In genomic region chr7:112430649-112431048, GRCh38 we compare ENCODE assay signal across 35 cellular contexts.
"Had no signal": no experiment of that assay in that cellular context is flagged by ENCODE, and none has a peak within 500 bp of the region (broad histone marks: within the 10 kb centered on the region; RNA-seq: fewer than 3 reads in every experiment).

No MANE protein-coding gene starts in this region.

- H3K4me3 ChIP-seq: adrenal gland, body of pancreas, breast epithelium had no signal

- H3K9me3 Mint-ChIP-seq: activated B cell treated with CpG ODN at 0.5 μM for 24 hours; activated CD4-positive, alpha-beta memory T cell treated with anti-CD3 and anti-CD28 coated beads for 36 hours; activated CD4-positive, alpha-beta T cell treated with anti-CD3 and anti-CD28 coated beads, Interleukin-2, amount 10 ng/mL, durations not matched to agents 24 days and 14 days; activated CD8-positive, alpha-beta T cell treated with anti-CD3 and anti-CD28 coated beads for 36 hours; activated naive CD4-positive, alpha-beta T cell treated with anti-CD3 and anti-CD28 coated beads for 36 hours; activated naive CD4-positive, alpha-beta T cell treated with anti-CD3 and anti-CD28 coated beads, Interleukin-2, amount 50 U/mL, for 72 hours; activated naive CD8-positive, alpha-beta T cell treated with anti-CD3 and anti-CD28 coated beads for 36 hours; activated T-cell treated with anti-CD3 and anti-CD28 coated beads, Interleukin-2, amount 50 U/mL, for 4 hours; activated T-cell treated with anti-CD3 and anti-CD28 coated beads, Interleukin-2, amount 50 U/mL, for 72 hours; activated T-helper 1 cell treated with anti-CD3 and anti-CD28 coated beads, Interleukin-12 subunit alpha, Interleukin-12 subunit beta, Interleukin-2, Interleukin-4 antibody, amounts not matched to agents 30 ng/mL and 10 ng/mL and 1 ng/mL, durations not matched to agents 14 hours and 24 hours and 36 hours; activated T-helper 17 cell treated with anti-CD3 and anti-CD28 coated beads, Interleukin-2, amount 50 U/mL, for 72 hours; T-helper 1 cell treated with Interleukin-12 subunit alpha and Interleukin-12 subunit beta and Interleukin-4 antibody, amounts not matched to agents 30 μg/mL and 1 μg/mL, for 36 hours; T-helper 2 cell treated with Interferon-gamma antibody and Interleukin-4, amounts not matched to agents 5 μg/mL and 100 μg/mL, for 36 hours had no signal

- H3K4me3 Mint-ChIP-seq: activated B cell treated with CpG ODN at 0.5 μM for 24 hours; activated CD4-positive, alpha-beta memory T cell treated with anti-CD3 and anti-CD28 coated beads for 36 hours; activated CD4-positive, alpha-beta T cell treated with anti-CD3 and anti-CD28 coated beads, Interleukin-2, amount 10 ng/mL, durations not matched to agents 24 days and 14 days; activated CD8-positive, alpha-beta T cell treated with anti-CD3 and anti-CD28 coated beads for 36 hours; activated naive CD4-positive, alpha-beta T cell treated with anti-CD3 and anti-CD28 coated beads for 36 hours; activated naive CD8-positive, alpha-beta T cell treated with anti-CD3 and anti-CD28 coated beads for 36 hours; activated T-cell treated with anti-CD3 and anti-CD28 coated beads, Interleukin-2, amount 50 U/mL, for 4 hours; activated T-cell treated with anti-CD3 and anti-CD28 coated beads, Interleukin-2, amount 50 U/mL, for 72 hours; activated T-helper 1 cell treated with anti-CD3 and anti-CD28 coated beads, Interleukin-12 subunit alpha, Interleukin-12 subunit beta, Interleukin-2, Interleukin-4 antibody, amounts not matched to agents 30 ng/mL and 10 ng/mL and 1 ng/mL, durations not matched to agents 14 hours and 24 hours and 36 hours; activated T-helper 17 cell treated with anti-CD3 and anti-CD28 coated beads, Interleukin-2, amount 50 U/mL, for 72 hours; T-helper 1 cell treated with Interleukin-12 subunit alpha and Interleukin-12 subunit beta and Interleukin-4 antibody, amounts not matched to agents 30 μg/mL and 1 μg/mL, for 36 hours; T-helper 2 cell treated with Interferon-gamma antibody and Interleukin-4, amounts not matched to agents 5 μg/mL and 100 μg/mL, for 36 hours had no signal

- H3K27ac Mint-ChIP-seq: activated B cell treated with CpG ODN at 0.5 μM for 24 hours; activated CD4-positive, alpha-beta memory T cell treated with anti-CD3 and anti-CD28 coated beads for 36 hours; activated CD4-positive, alpha-beta T cell treated with anti-CD3 and anti-CD28 coated beads, Interleukin-2, amount 10 ng/mL, durations not matched to agents 24 days and 14 days; activated CD8-positive, alpha-beta T cell treated with anti-CD3 and anti-CD28 coated beads for 36 hours; activated naive CD4-positive, alpha-beta T cell treated with anti-CD3 and anti-CD28 coated beads for 36 hours; activated naive CD4-positive, alpha-beta T cell treated with anti-CD3 and anti-CD28 coated beads, Interleukin-2, amount 50 U/mL, for 72 hours; activated naive CD8-positive, alpha-beta T cell treated with anti-CD3 and anti-CD28 coated beads for 36 hours; activated T-cell treated with anti-CD3 and anti-CD28 coated beads, Interleukin-2, amount 50 U/mL, for 72 hours; activated T-helper 1 cell treated with anti-CD3 and anti-CD28 coated beads, Interleukin-12 subunit alpha, Interleukin-12 subunit beta, Interleukin-2, Interleukin-4 antibody, amounts not matched to agents 30 ng/mL and 10 ng/mL and 1 ng/mL, durations not matched to agents 14 hours and 24 hours and 36 hours; activated T-helper 17 cell treated with anti-CD3 and anti-CD28 coated beads, Interleukin-2, amount 50 U/mL, for 72 hours; T-helper 1 cell treated with Interleukin-12 subunit alpha and Interleukin-12 subunit beta and Interleukin-4 antibody, amounts not matched to agents 30 μg/mL and 1 μg/mL, for 36 hours; T-helper 2 cell treated with Interferon-gamma antibody and Interleukin-4, amounts not matched to agents 5 μg/mL and 100 μg/mL, for 36 hours had no signal

- DNase-seq: activated B cell treated with CpG ODN at 0.5 μM for 24 hours; activated CD4-positive, alpha-beta memory T cell treated with anti-CD3 and anti-CD28 coated beads for 36 hours; activated CD4-positive, alpha-beta T cell treated with anti-CD3 and anti-CD28 coated beads for 4 hours; activated CD4-positive, alpha-beta T cell treated with anti-CD3 and anti-CD28 coated beads, Interleukin-2, amount 10 ng/mL, durations not matched to agents 24 days and 14 days; activated CD4-positive, alpha-beta T cell treated with anti-CD3 and anti-CD28 coated beads, Interleukin-2, amount 50 U/mL, for 1 hour; activated CD4-positive, alpha-beta T cell treated with anti-CD3 and anti-CD28 coated beads, Interleukin-2, amount 50 U/mL, for 4 hours; activated CD4-positive, CD25-positive, alpha-beta regulatory T cell treated with anti-CD3 and anti-CD28 coated beads, Interleukin-2, amount 50 U/mL, for 72 hours; activated CD8-positive, alpha-beta memory T cell treated with anti-CD3 and anti-CD28 coated beads, Interleukin-2, amount 50 U/mL, for 4 hours; activated CD8-positive, alpha-beta T cell treated with anti-CD3 and anti-CD28 coated beads for 36 hours; activated effector memory CD4-positive, alpha-beta T cell treated with anti-CD3 and anti-CD28 coated beads, Interleukin-2, amount 50 U/mL, for 16 hours; activated gamma-delta T cell treated with Interleukin-2 at 50 U/mL for 16 hours; activated naive CD4-positive, alpha-beta T cell; activated naive CD4-positive, alpha-beta T cell treated with anti-CD3 and anti-CD28 coated beads for 36 hours; activated naive CD4-positive, alpha-beta T cell treated with anti-CD3 and anti-CD28 coated beads, Interleukin-2, amount 50 U/mL, for 16 hours; activated naive CD8-positive, alpha-beta T cell treated with anti-CD3 and anti-CD28 coated beads for 36 hours; activated T-cell treated with anti-CD3 and anti-CD28 coated beads for 4 hours; activated T-cell treated with anti-CD3 and anti-CD28 coated beads, Interleukin-2, amount 50 U/mL, for 1 hour; activated T-cell treated with anti-CD3 and anti-CD28 coated beads, Interleukin-2, amount 50 U/mL, for 4 hours; activated T-cell treated with anti-CD3 and anti-CD28 coated beads, Interleukin-2, amount 50 U/mL, for 72 hours; adrenal gland; amniotic stem cell; aorta; body of pancreas; brain microvascular endothelial cell; central memory CD4-positive, alpha-beta T cell; T-helper 2 cell; T-helper 9 cell; WERI-Rb-1 had no signal

- H3K27ac ChIP-seq: adrenal gland, body of pancreas, brain microvascular endothelial cell, breast epithelium, WERI-Rb-1 had no signal

- H3K36me3 ChIP-seq: adrenal gland, brain microvascular endothelial cell, breast epithelium, WERI-Rb-1 had no signal

- ATAC-seq: activated CD8-positive, alpha-beta T cell treated with anti-CD3 and anti-CD28 coated beads for 36 hours; activated naive CD4-positive, alpha-beta T cell treated with anti-CD3 and anti-CD28 coated beads, Interleukin-2, amount 50 U/mL, for 72 hours; activated T-cell treated with anti-CD3 and anti-CD28 coated beads, Interleukin-2, amount 50 U/mL, for 4 hours; activated T-cell treated with anti-CD3 and anti-CD28 coated beads, Interleukin-2, amount 50 U/mL, for 72 hours; activated T-helper 17 cell treated with anti-CD3 and anti-CD28 coated beads, Interleukin-2, amount 50 U/mL, for 72 hours; body of pancreas had no signal

- H3K9me3 ChIP-seq: adrenal gland, body of pancreas, breast epithelium had no signal

- H3K27me3 ChIP-seq: adrenal gland, body of pancreas, brain microvascular endothelial cell, breast epithelium had no signal

- H3K4me1 ChIP-seq: adrenal gland, body of pancreas, breast epithelium had no signal

- FAIRE-seq: astrocyte had no signal

- H3K4me1 Mint-ChIP-seq: activated B cell treated with CpG ODN at 0.5 μM for 24 hours; activated CD4-positive, alpha-beta T cell treated with anti-CD3 and anti-CD28 coated beads, Interleukin-2, amount 10 ng/mL, durations not matched to agents 24 days and 14 days; activated naive CD8-positive, alpha-beta T cell treated with anti-CD3 and anti-CD28 coated beads for 36 hours; activated T-helper 17 cell treated with anti-CD3 and anti-CD28 coated beads, Interleukin-2, amount 50 U/mL, for 72 hours had no signal

- H3K36me3 Mint-ChIP-seq: activated CD4-positive, alpha-beta memory T cell treated with anti-CD3 and anti-CD28 coated beads for 36 hours; activated naive CD4-positive, alpha-beta T cell treated with anti-CD3 and anti-CD28 coated beads, Interleukin-2, amount 50 U/mL, for 72 hours; activated naive CD8-positive, alpha-beta T cell treated with anti-CD3 and anti-CD28 coated beads for 36 hours had no signal

- H3K27me3 Mint-ChIP-seq: activated B cell treated with CpG ODN at 0.5 μM for 24 hours; activated CD4-positive, alpha-beta memory T cell treated with anti-CD3 and anti-CD28 coated beads for 36 hours; activated CD8-positive, alpha-beta T cell treated with anti-CD3 and anti-CD28 coated beads for 36 hours; activated naive CD8-positive, alpha-beta T cell treated with anti-CD3 and anti-CD28 coated beads for 36 hours; activated T-helper 17 cell treated with anti-CD3 and anti-CD28 coated beads, Interleukin-2, amount 50 U/mL, for 72 hours had no signal
